ENCODE assay signal across 8 cellular contexts in genomic region chr7:151085691-151086620, GRCh38. TPM values are rescaled to one million over a fixed set of nuclear protein-coding genes. Genes with fewer than 3 reads are reported as not detected.
DNase-seq lines count a peak whose midpoint lies in the region; ATAC-seq, FAIRE-seq and TF ChIP-seq lines count a peak whose summit lies in the region.

TSS of gene AGAP3 (plus strand) at chr7:151086475. CDS start at chr7:151086742, 267 bp downstream.

- peaks cover 34% of the 10 kb centered on the region for H4K20me1 ChIP-seq in IMR-90 (ENCODE audit: insufficient read depth, low read length)

- peak within 1 kb of the TSS; percentile 22 for H2BK120ac ChIP-seq in IMR-90 (ENCODE audit: low read depth, low read length)

- H3K9me1 ChIP-seq in IMR-90 (ENCODE audit: insufficient read depth, low read length): peaks cover 8% of the 10 kb centered on the region

- peak within 1 kb of the TSS; percentile 63; the same call in 1 of the 2 replicates for H3K18ac ChIP-seq in IMR-90 (ENCODE audit: low read depth, low read length)

- peak within 1 kb of the TSS; percentile 68 for H3K14ac ChIP-seq in IMR-90 (replicated peaks; ENCODE audit: low read depth, low read length)

- H3K4me2 ChIP-seq in IMR-90 (ENCODE audit: low read depth, low read length): peak within 1 kb of the TSS; percentile 86

- H3K4me1 Mint-ChIP-seq in naive B cell: peaks cover 35 to 44% (median 38%) of the 10 kb centered on the region in 3 donors

- H3K23ac ChIP-seq in IMR-90 (ENCODE audit: low read depth, low read length): peak within 1 kb of the TSS; percentile 64

- peak within 1 kb of the TSS; percentile 81 for H3K4ac ChIP-seq in IMR-90 (ENCODE audit: low read depth, low read length)

- peak; percentile 40 for ATAC-seq in GM21447 (IDR thresholded peaks at IDR 0.05; ENCODE audit: unreplicated experiment)
- ATAC-seq in IMR-90 (ENCODE audit: low read depth): peak; percentile 60
- no peak for ATAC-seq in naive B cell (ENCODE audit: low read depth in 2 of 2)

- peak within 1 kb of the TSS; percentile 90 for H2AFZ ChIP-seq in IMR-90 (replicated peaks; ENCODE audit: low read length, poor library complexity)

- H3K4me3 Mint-ChIP-seq in naive B cell: peak within 1 kb of the TSS; percentile 86 to 95 (median 92)

- intact Hi-C loops in IMR-90 (cut with micrococcal nuclease): loop anchor here (2.0 kb wide), 1 partner anchor 57 kb away; the partner anchor contains the start of gene ABCB8

- H3K4me3 ChIP-seq in IMR-90 (ENCODE audit: insufficient read depth, low read depth, low read length) (peak within 1 kb of the TSS; percentile 86), fibroblast of mammary gland (ENCODE audit: control insufficient read depth, low read depth, low read length) (peak within 1 kb of the TSS; percentile 74), suprapubic skin (peak within 1 kb of the TSS; percentile 62)

- peaks cover 0 to 2% (median 0%) of the 10 kb centered on the region in 7 donors for H3K9me3 Mint-ChIP-seq in naive B cell

- TF ChIP-seq CTCF in IMR-90 (conservative IDR thresholded peaks at IDR 0.05; ENCODE audit: low read depth, low read length): no peak
- no peak for TF ChIP-seq CTCF in fibroblast of mammary gland (conservative IDR thresholded peaks at IDR 0.05; ENCODE audit: control insufficient read depth, insufficient read depth, low read depth, low read length)
- TF ChIP-seq CTCF in suprapubic skin (IDR thresholded peaks at IDR 0.05): no peak

- peak; percentile 95 for DNase-seq in DMS 273 (lab: John Stamatoyannopoulos, UW; ENCODE audit: unreplicated experiment)
- peak; percentile 70 for DNase-seq in IMR-90
- peak; percentile 68 for DNase-seq in RCC 7860 (ENCODE audit: low spot score)
- DNase-seq in activated effector memory CD4-positive, alpha-beta T cell treated with Interleukin-2 at 50 U/mL for 16 hours: peak; percentile 36
- peak; percentile 63 for DNase-seq in fibroblast of mammary gland (ENCODE audit: low read depth)
- no peak for DNase-seq in naive B cell
- DNase-seq in suprapubic skin (ENCODE audit: low spot score in 2 of 2): peak; percentile 93 to 94

- H3K27me3 Mint-ChIP-seq in naive B cell: peaks cover 29 to 42% (median 36%) of the 10 kb centered on the region in 3 donors

- H3K36me3 Mint-ChIP-seq in naive B cell: peaks cover 0 to 6% of the 10 kb centered on the region in 2 donors

- H3K9me3 ChIP-seq in IMR-90 (ENCODE audit: control insufficient read depth, insufficient read depth, low read length): no peaks in the 10 kb centered on the region
- H3K9me3 ChIP-seq in suprapubic skin: no peaks in the 10 kb centered on the region

- WGBS in IMR-90 (ENCODE audit: extremely low coverage in 2 of 2, insufficient read length in 1 of 2), 2 experiments: 2% methylated on average over 10 of the region's 84 CpGs; no CpG with 5 or more reads in 1 of the 2 experiments
- 2% methylated on average over 8 of the region's 84 CpGs for WGBS in suprapubic skin

- CTCF ChIA-PET in IMR-90 (lab: Yijun Ruan, JAX): interaction anchor here (1.3 kb wide), 1 partner anchor 25 kb away, joined by 7 read pairs; no protein-coding TSS in a partner anchor

- BruUV-seq in IMR-90 (replicated peaks; lab: Mats Ljungman, UMichigan): no TSS peak

- no peaks in the 10 kb centered on the region for H3K36me3 ChIP-seq in IMR-90 (ENCODE audit: control insufficient read depth, insufficient read depth, low read length)
- no peaks in the 10 kb centered on the region for H3K36me3 ChIP-seq in suprapubic skin

- TF ChIP-seq RAD21 in IMR-90 (IDR thresholded peaks at IDR 0.05; ENCODE audit: low read length): no peak

- peak within 1 kb of the TSS; percentile 92 for H3K9ac ChIP-seq in IMR-90 (ENCODE audit: low read depth, low read length)

- peaks cover 10 to 45% of the 10 kb centered on the region in 2 experiments; a peak in 3 of 4 replicates for H3K79me1 ChIP-seq in IMR-90 (ENCODE audit: low read depth in 1 of 2, low read length in 2 of 2)

- peak within 1 kb of the TSS; percentile 87 to 97 for H4K8ac ChIP-seq in IMR-90 (ENCODE audit: low read depth in 2 of 2, low read length in 2 of 2)

- H3K27ac ChIP-seq in IMR-90 (ENCODE audit: insufficient read depth, low read length) (peak within 1 kb of the TSS; percentile 98), suprapubic skin (peak within 1 kb of the TSS; percentile 88)

- in situ Hi-C loops in IMR-90 (cut with MboI; ENCODE audit: low sequenced_read_pairs): no loop called here

- peak within 1 kb of the TSS; percentile 74 for H2AK5ac ChIP-seq in IMR-90 (ENCODE audit: low read depth, low read length)

- dilution Hi-C loops in IMR-90 (cut with HindIII; ENCODE audit: low sequenced_read_pairs, unreplicated experiment): no loop called here

- H2AK9ac ChIP-seq in IMR-90 (replicated peaks; ENCODE audit: low read depth, low read length, poor library complexity): peak within 1 kb of the TSS; percentile 76

- TF ChIP-seq POLR2A in IMR-90 (IDR thresholded peaks at IDR 0.05; ENCODE audit: low read depth, low read length) (peak; percentile 61), suprapubic skin (IDR thresholded peaks at IDR 0.05) (peak in 1 of 2 donors; percentile 20)

- POLR2A ChIA-PET in IMR-90 (lab: Charles Lee; ENCODE audit: unreplicated experiment): no interaction called here

- H2BK5ac ChIP-seq in IMR-90 (ENCODE audit: low read depth, low read length, poor library complexity, severe bottlenecking): peak within 1 kb of the TSS; percentile 64

- peak within 1 kb of the TSS; percentile 36 for H3K56ac ChIP-seq in IMR-90 (ENCODE audit: extremely low read depth, insufficient read depth, low read length)

- H4K5ac ChIP-seq in IMR-90 (ENCODE audit: low read depth, low read length): peak within 1 kb of the TSS; percentile 90

- no peak for FAIRE-seq in RCC 7860 (lab: Jason Lieb, UNC)

- H4K91ac ChIP-seq in IMR-90 (ENCODE audit: insufficient read depth, low read depth, low read length): peak within 1 kb of the TSS; percentile 85

- TF ChIP-seq EP300 in suprapubic skin (IDR thresholded peaks at IDR 0.05): no peak

- H3K4me1 ChIP-seq in IMR-90 (ENCODE audit: control insufficient read depth, insufficient read depth, low read length): peaks cover 35% of the 10 kb centered on the region
- peaks cover 78% of the 10 kb centered on the region for H3K4me1 ChIP-seq in suprapubic skin

- H3K27ac Mint-ChIP-seq in naive B cell: peak within 1 kb of the TSS; percentile 90 to 99 (median 96)

- no peak within 1 kb of the TSS for H2BK20ac ChIP-seq in IMR-90 (ENCODE audit: low read depth, low read length)

- H2BK15ac ChIP-seq in IMR-90 (ENCODE audit: low read depth, low read length): peak within 1 kb of the TSS; percentile 65; the same call in 1 of the 3 replicates

- no peaks in the 10 kb centered on the region for H3K27me3 ChIP-seq in IMR-90 (ENCODE audit: control insufficient read depth, insufficient read depth, low read length)
- no peaks in the 10 kb centered on the region for H3K27me3 ChIP-seq in suprapubic skin

TF ChIP-seq in IMR-90, 13 proteins besides CTCF, POLR2A, EP300 and RAD21:
- no peak for TF ChIP-seq CHD1 (IDR thresholded peaks at IDR 0.05; ENCODE audit: low read depth, low read length)
- peak; percentile 91; the same call in 1 of the 2 replicates for TF ChIP-seq MAZ (IDR thresholded peaks at IDR 0.05; ENCODE audit: borderline replicate concordance, low read depth, low read length)
- 0 out of 2 replicates have a peak, but pooled peaks have one; percentile 25 for TF ChIP-seq BHLHE40 (IDR thresholded peaks at IDR 0.05; ENCODE audit: low read depth, low read length)
- peak; percentile 63; the same call in 1 of the 2 replicates for TF ChIP-seq USF2 (IDR thresholded peaks at IDR 0.05; ENCODE audit: low read depth, low read length)
- peak; percentile 67; the same call in 1 of the 2 replicates for TF ChIP-seq MXI1 (IDR thresholded peaks at IDR 0.05; ENCODE audit: borderline replicate concordance, low read depth, low read length)
- TF ChIP-seq SMC3 (IDR thresholded peaks at IDR 0.05; ENCODE audit: low read depth, low read length): no peak
- no peak for TF ChIP-seq MAFK (IDR thresholded peaks at IDR 0.05; ENCODE audit: low read depth, low read length)
- no peak for TF ChIP-seq FOS (IDR thresholded peaks at IDR 0.05; ENCODE audit: low read depth, low read length)

RNA-seq across cellular contexts. Expression of gene AGAP3, which starts in this region (rescaled TPM):
- 33.3 and 35.3 TPM in 2 replicates for total RNA-seq in IMR-90 (2012; rRNA removed)
- 93.9 and 99.5 TPM in 2 replicates for polyA plus RNA-seq in IMR-90 (2012; rRNA removed)
- 87.0 and 97.5 TPM in 2 replicates for polyA plus RNA-seq in IMR-90 (2012; cell fraction: cytosol; rRNA removed)
- polyA plus RNA-seq in IMR-90 (2012; cell fraction: nucleus; rRNA removed; ENCODE audit: low replicate concordance): 301 and 531 TPM in 2 replicates
- 1 to 10 TPM in 1 of 6 donors, under 1 TPM in 2, not detected in 3; 0.58 to 1.2 (median 0.66) TPM for polyA plus RNA-seq in naive B cell (ENCODE audit: low read depth in 6 of 6)
- 100 to 1,000 TPM; 126 to 162 (median 134) TPM for total RNA-seq in suprapubic skin

Comparison
In these comparisons a context has a peak if more than half of its experiments do, and no peak if none do; other contexts are left out.
1. RNA of gene AGAP3 (polyA plus RNA-seq): 87.0 to 531 TPM in IMR-90; 0.58 to 1.2 TPM in naive B cell; every median in the first group is over 10 times any median in the second.
2. ATAC-seq: peak in GM21447 (single experiment) and IMR-90 (single experiment); none in naive B cell (0 of 2).
3. Peak in every context shown above with its lines, with median percentiles within 50 percentile points of each other: H3K4me3 ChIP-seq.